Comparison of ENCODE assay signal across 21 cellular contexts in the genomic region with DNA sequence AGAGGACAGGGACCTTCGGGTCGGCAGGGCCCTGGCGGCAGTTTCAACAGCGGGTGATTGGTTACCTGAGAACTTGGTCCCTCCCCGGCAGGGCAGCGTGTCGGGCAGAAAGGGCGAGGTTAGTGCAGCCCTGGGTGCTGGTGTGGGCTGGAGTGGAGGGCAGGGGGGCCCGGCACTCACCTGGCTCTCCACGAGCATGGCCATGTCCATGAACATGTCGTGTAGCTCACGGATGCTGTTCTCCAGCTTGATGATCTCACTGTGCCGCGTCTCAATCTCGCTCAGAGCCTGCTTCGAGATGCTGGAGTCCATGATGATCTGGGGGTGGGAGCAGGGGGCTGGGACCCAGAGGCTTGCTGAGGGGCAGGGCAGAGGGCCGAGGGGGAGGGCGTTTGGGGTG. TPM values are rescaled to one million over a fixed set of nuclear protein-coding genes. Genes with fewer than 3 reads are reported as not detected.
"Had no signal": no experiment of that assay in that cellular context is flagged by ENCODE, and none has a peak within 500 bp of the region (broad histone marks: within the 10 kb centered on the region; RNA-seq: fewer than 3 reads in every experiment).

No MANE protein-coding gene starts in this region.

- H3K9me3 Mint-ChIP-seq: activated B cell treated with CpG ODN at 0.5 μM for 24 hours; activated CD4-positive, alpha-beta memory T cell treated with anti-CD3 and anti-CD28 coated beads, Interleukin-2, amount 10 ng/mL, durations not matched to agents 7 days and 5 days; activated naive CD4-positive, alpha-beta T cell treated with anti-CD3 and anti-CD28 coated beads for 36 hours; activated T-cell treated with anti-CD3 and anti-CD28 coated beads, Interleukin-2, amount 50 U/mL, for 4 hours; neural progenitor cell had no signal

- H3K9me3 ChIP-seq: colonic mucosa, left lung, pancreas, right lobe of liver, stomach, upper lobe of right lung had no signal

- H3K4me1 ChIP-seq: colonic mucosa, pancreas, right lobe of liver, upper lobe of right lung had no signal

- H3K4me3 Mint-ChIP-seq: activated B cell treated with CpG ODN at 0.5 μM for 24 hours; activated CD4-positive, alpha-beta memory T cell treated with anti-CD3 and anti-CD28 coated beads, Interleukin-2, amount 10 ng/mL, durations not matched to agents 7 days and 5 days; activated naive CD4-positive, alpha-beta T cell treated with anti-CD3 and anti-CD28 coated beads for 36 hours; activated T-cell treated with anti-CD3 and anti-CD28 coated beads, Interleukin-2, amount 50 U/mL, for 4 hours had no signal

- DNase-seq: activated B cell treated with CpG ODN at 0.5 μM for 24 hours; activated CD4-positive, alpha-beta memory T cell treated with anti-CD3 and anti-CD28 coated beads, Interleukin-2, amount 10 ng/mL, durations not matched to agents 7 days and 5 days; activated CD4-positive, alpha-beta T cell treated with anti-CD3 and anti-CD28 coated beads for 4 hours; activated naive CD4-positive, alpha-beta T cell treated with anti-CD3 and anti-CD28 coated beads for 36 hours; activated T-cell treated with anti-CD3 and anti-CD28 coated beads, Interleukin-2, amount 50 U/mL, for 4 hours; aorta; brain microvascular endothelial cell; central memory CD4-positive, alpha-beta T cell; colonic mucosa; foreskin keratinocyte; hypothalamus; left lung; mammary epithelial cell; pancreas; right lobe of liver; stimulated activated CD4-positive, alpha-beta T cell treated with anti-CD3 and anti-CD28 coated beads, Interleukin-4, amount 100 ng/mL, for 1 hour; stomach; T-helper 9 cell; upper lobe of right lung had no signal

- H3K27ac Mint-ChIP-seq: activated B cell treated with CpG ODN at 0.5 μM for 24 hours; activated CD4-positive, alpha-beta memory T cell treated with anti-CD3 and anti-CD28 coated beads, Interleukin-2, amount 10 ng/mL, durations not matched to agents 7 days and 5 days; activated naive CD4-positive, alpha-beta T cell treated with anti-CD3 and anti-CD28 coated beads for 36 hours had no signal

- ATAC-seq: activated T-cell treated with anti-CD3 and anti-CD28 coated beads, Interleukin-2, amount 50 U/mL, for 4 hours; foreskin keratinocyte; pancreas; right lobe of liver; upper lobe of right lung had no signal

- H3K36me3 ChIP-seq: colonic mucosa, neural progenitor cell, right lobe of liver had no signal

- H3K27me3 Mint-ChIP-seq: activated CD4-positive, alpha-beta memory T cell treated with anti-CD3 and anti-CD28 coated beads, Interleukin-2, amount 10 ng/mL, durations not matched to agents 7 days and 5 days had no signal

- H3K27ac ChIP-seq: colonic mucosa, foreskin keratinocyte, left lung, neural progenitor cell, pancreas, right lobe of liver, upper lobe of right lung had no signal

- H2AFZ ChIP-seq: neural progenitor cell had no signal

- H3K27me3 ChIP-seq: brain microvascular endothelial cell, colonic mucosa, foreskin keratinocyte, neural progenitor cell, pancreas, right lobe of liver, stomach, upper lobe of right lung had no signal

- H3K4me3 ChIP-seq: colonic mucosa, left lung, neural progenitor cell, pancreas, right lobe of liver, smooth muscle cell, upper lobe of right lung had no signal

- H3K4me2 ChIP-seq: smooth muscle cell had no signal

RNA-seq across cellular contexts. Expression of a gene that starts 35.0 kb away (rescaled TPM):
- total RNA-seq: activated naive CD4-positive, alpha-beta T cell treated with anti-CD3 and anti-CD28 coated beads for 36 hours had no signal
